In genomic region chr17:55437165-55437605, GRCh38 we compare ENCODE assay signal across 9 cellular contexts. TPM values are rescaled to one million over a fixed set of nuclear protein-coding genes. Genes with fewer than 3 reads are reported as not detected.
DNase-seq lines count a peak whose midpoint lies in the region; ATAC-seq and TF ChIP-seq lines count a peak whose summit lies in the region.
"Had no signal": no experiment of that assay in that cellular context is flagged by ENCODE, and none has a peak within 500 bp of the region (broad histone marks: within the 10 kb centered on the region; RNA-seq: fewer than 3 reads in every experiment).

No MANE protein-coding gene starts in this region.

- TF ChIP-seq CTCF in brain microvascular endothelial cell (IDR thresholded peaks at IDR 0.05; ENCODE audit: low read depth, low read length, missing control alignments), result no peak
- TF ChIP-seq CTCF in endothelial cell (IDR thresholded peaks at IDR 0.05; ENCODE audit: unreplicated experiment), result no peak

- H3K4me1 Mint-ChIP-seq in endothelial cell (ENCODE audit: unreplicated experiment), result peaks cover 12% of the 10 kb centered on the region

- H3K4me3 ChIP-seq in skeletal muscle tissue (ENCODE audit: low read length in 3 of 3), result no peak overlapping the region
- H3K4me3 ChIP-seq in brain microvascular endothelial cell (ENCODE audit: low read depth, low read length), result no peak overlapping the region
- H3K4me3 ChIP-seq: upper lobe of left lung had no signal

- peaks cover 0 to 2% (median 0%) of the 10 kb centered on the region in 3 donors for H3K4me1 ChIP-seq in skeletal muscle tissue (ENCODE audit: control insufficient read depth in 3 of 3, insufficient read depth in 3 of 3, low read length in 3 of 3)

- H3K4me3 Mint-ChIP-seq in endothelial cell (ENCODE audit: unreplicated experiment), result no peak overlapping the region

- peak; percentile 74 for ATAC-seq in HG02840 (IDR thresholded peaks at IDR 0.05; ENCODE audit: low FRiP score, unreplicated experiment)

- no peak overlapping the region for H3K27ac Mint-ChIP-seq in endothelial cell (ENCODE audit: unreplicated experiment)

- H3K9me3 Mint-ChIP-seq in endothelial cell (ENCODE audit: unreplicated experiment), result no peaks in the 10 kb centered on the region

- in situ Hi-C loops in brain microvascular endothelial cell (cut with HindIII; ENCODE audit: low pct_ligation_motif_present, low sequenced_read_pairs), result no loop called here

- H3K36me3 Mint-ChIP-seq in endothelial cell (ENCODE audit: low read depth, unreplicated experiment), result no peaks in the 10 kb centered on the region

- DNase-seq in SKM-1 treated with dmso at 0.1 percent for 144 hours (lab: John Stamatoyannopoulos, UW; ENCODE audit: unreplicated experiment) (peak; percentile 13), SKM-1 (lab: John Stamatoyannopoulos, UW; ENCODE audit: unreplicated experiment) (no peak), NCI-H1436 treated with DMSO at 0.1 percent for 48 hours (lab: John Stamatoyannopoulos, UW) (peak; percentile 35), brain microvascular endothelial cell (no peak), GM03348 (ENCODE audit: low spot score) (no peak), endothelial cell (ENCODE audit: low spot score) (no peak)
- DNase-seq: upper lobe of left lung had no signal

- H3K9ac ChIP-seq in skeletal muscle tissue (ENCODE audit: low read depth in 1 of 3, low read length in 3 of 3), result no peak overlapping the region

- H3K36me3 ChIP-seq in skeletal muscle tissue (ENCODE audit: control insufficient read depth in 3 of 3, insufficient read depth in 3 of 3, low read length in 3 of 3) (no peaks in the 10 kb centered on the region), brain microvascular endothelial cell (replicated peaks) (no peaks in the 10 kb centered on the region)
- H3K36me3 ChIP-seq: upper lobe of left lung had no signal

- no peaks in the 10 kb centered on the region for H3K9me3 ChIP-seq in skeletal muscle tissue (ENCODE audit: control insufficient read depth in 3 of 3, low read length in 3 of 3)
- H3K9me3 ChIP-seq: upper lobe of left lung had no signal

- H3K27ac ChIP-seq in skeletal muscle tissue (ENCODE audit: low read depth, low read length) (peak overlapping the region; percentile 11), brain microvascular endothelial cell (no peak overlapping the region)

- no peaks in the 10 kb centered on the region for H3K27me3 ChIP-seq in skeletal muscle tissue (ENCODE audit: control insufficient read depth in 3 of 3, insufficient read depth in 3 of 3, low read length in 3 of 3)
- H3K27me3 ChIP-seq in brain microvascular endothelial cell (replicated peaks), result no peaks in the 10 kb centered on the region
- H3K27me3 ChIP-seq: upper lobe of left lung had no signal

- no peaks in the 10 kb centered on the region for H3K27me3 Mint-ChIP-seq in endothelial cell (ENCODE audit: unreplicated experiment)

RNA-seq across cellular contexts. Expression of gene MMD, which starts 15.6 kb away (rescaled TPM):
- total RNA-seq in skeletal muscle tissue (11.5 TPM), endothelial cell (ENCODE audit: unreplicated experiment) (48.5 TPM)

Comparison
In these comparisons a context has a peak if more than half of its experiments do, and no peak if none do; other contexts are left out.
1. DNase-seq: peak in SKM-1 treated with dmso at 0.1 percent for 144 hours (single experiment) and NCI-H1436 treated with DMSO at 0.1 percent for 48 hours (single experiment); none in SKM-1 (single experiment), brain microvascular endothelial cell (single experiment), GM03348 (single experiment) and endothelial cell (single experiment).